ENCODE assay signal across 1 cellular context in genomic region chr6:119830494-119831295, GRCh38.
TF ChIP-seq lines count a peak whose summit lies in the region.

No MANE protein-coding gene starts in this region.

TF ChIP-seq in K562, 482 proteins besides CTCF, POLR2A, EP300 and RAD21 (continued from another document):
- no peak for TF ChIP-seq HBP1 (CRISPR knock-in tag; IDR thresholded peaks at IDR 0.05)
- no peak for TF ChIP-seq HOMEZ (CRISPR knock-in tag; IDR thresholded peaks at IDR 0.05)
- TF ChIP-seq FOXO4 (CRISPR knock-in tag; IDR thresholded peaks at IDR 0.05): no peak
- TF ChIP-seq KAT2B (IDR thresholded peaks at IDR 0.05; ENCODE audit: low read depth, low read length): no peak
- no peak for TF ChIP-seq BDP1 (IDR thresholded peaks at IDR 0.05; ENCODE audit: insufficient read depth, insufficient read length)
- TF ChIP-seq IRF9 (tag; IDR thresholded peaks at IDR 0.05): no peak
- no peak for TF ChIP-seq DPF2 (IDR thresholded peaks at IDR 0.05)
- TF ChIP-seq YY1 (IDR thresholded peaks at IDR 0.05; ENCODE audit: borderline replicate concordance in 1 of 3, control insufficient read depth in 1 of 3, extremely low read depth in 1 of 3, insufficient read depth in 3 of 3, insufficient read length in 1 of 3, insufficient replicate concordance in 2 of 3, low read depth in 1 of 3, low read length in 2 of 3): no peak
- TF ChIP-seq ZNF707 (CRISPR knock-in tag; conservative IDR thresholded peaks at IDR 0.05): no peak
- TF ChIP-seq ZNF311 (CRISPR knock-in tag; IDR thresholded peaks at IDR 0.05): no peak
- no peak for TF ChIP-seq CBX1 (IDR thresholded peaks at IDR 0.05; ENCODE audit: low read depth)
- no peak for TF ChIP-seq FUS (optimal IDR thresholded peaks at IDR 0.05; ENCODE audit: low read depth, low read length)
TF ChIP-seq in K562: peak in this region for 0.
